18 cellular contexts compared by ENCODE assay signal in genomic region chr9:93633492-93634221, GRCh38. TPM values are rescaled to one million over a fixed set of nuclear protein-coding genes. Genes with fewer than 3 reads are reported as not detected.
DNase-seq lines count a peak whose midpoint lies in the region; ATAC-seq, FAIRE-seq and TF ChIP-seq lines count a peak whose summit lies in the region.
"Had no signal": no experiment of that assay in that cellular context is flagged by ENCODE, and none has a peak within 500 bp of the region (broad histone marks: within the 10 kb centered on the region; RNA-seq: fewer than 3 reads in every experiment).

No MANE protein-coding gene starts in this region.

- TF ChIP-seq POLR2A in HepG2 (IDR thresholded peaks at IDR 0.05; ENCODE audit: insufficient read depth in 1 of 2, low read depth in 2 of 2, low read length in 2 of 2), result no peak

- no peak overlapping the region for H2BK5ac ChIP-seq in H9 (ENCODE audit: insufficient read length, low read length)

- H2BK15ac ChIP-seq in H9 (ENCODE audit: low read depth, low read length), result no peak overlapping the region

- H4K20me1 ChIP-seq in H9 (ENCODE audit: control insufficient read depth, insufficient read depth, insufficient read length) (no peaks in the 10 kb centered on the region), HepG2 (ENCODE audit: insufficient read depth, low read length) (no peaks in the 10 kb centered on the region)

- no CpG with 5 or more reads among the region's 19 CpGs for WGBS in H9 (ENCODE audit: extremely low coverage, insufficient read length, low lambda C conversion rate)
- WGBS in HepG2 (ENCODE audit: low lambda C conversion rate), result 95% methylated on average over 14 of the region's 19 CpGs

- H3K4me1 Mint-ChIP-seq in H9, result peaks cover 0 to 4% of the 10 kb centered on the region in 2 experiments; a peak in 2 of 4 replicates

- H3K27me3 ChIP-seq in H9 (ENCODE audit: insufficient read depth, low read length), result no peaks in the 10 kb centered on the region
- no peaks in the 10 kb centered on the region for H3K27me3 ChIP-seq in HepG2 (ENCODE audit: control insufficient read depth in 1 of 2, insufficient read depth in 2 of 2, low read length in 2 of 2)

- H2AK5ac ChIP-seq in H9 (ENCODE audit: insufficient read length, low read length), result no peak overlapping the region

- H3K9me3 Mint-ChIP-seq in H9, result peaks cover 14 to 15% of the 10 kb centered on the region in 2 experiments

- POLR2A ChIA-PET in HepG2 (lab: Yijun Ruan, JAX), result no interaction called here

- DNase-seq in activated CD8-positive, alpha-beta memory T cell treated with anti-CD3 and anti-CD28 coated beads for 24 hours, result peak; percentile 33
- no peak for DNase-seq in activated CD8-positive, alpha-beta memory T cell treated with anti-CD3 and anti-CD28 coated beads, Interleukin-2, amount 50 U/mL, for 4 hours
- DNase-seq in H9, result peak; percentile 23
- DNase-seq in left colon, result no peak
- DNase-seq in substantia nigra (lab: John Stamatoyannopoulos, UW), result no peak
- DNase-seq in NCI-H1694 (lab: John Stamatoyannopoulos, UW), result no peak
- DNase-seq in HepG2 (ENCODE audit: low spot score), result no peak
- DNase-seq in SIG-M5 treated with dmso at 0.1 percent for 504 hours (lab: John Stamatoyannopoulos, UW; ENCODE audit: unreplicated experiment), result no peak
- DNase-seq: 8988T, C1 segment of cervical spinal cord, Caco-2, DMS53, KG1, NCI-H1092, NCI-H1694 treated with DMSO at 0.1 percent for 48 hours, NCI-H345, NCI-H526 treated with DMSO at 0.1 percent for 48 hours had no signal

- no TSS peak for BruUV-seq in HepG2 (replicated peaks; lab: Mats Ljungman, UMichigan)

- H3K4me2 ChIP-seq in H9 (ENCODE audit: insufficient read depth, insufficient read length, low read length) (no peak overlapping the region), HepG2 (ENCODE audit: low read depth, low read length) (no peak overlapping the region)

- H2BK120ac ChIP-seq in H9 (ENCODE audit: low read depth, low read length, poor library complexity, severe bottlenecking), result no peak overlapping the region

- no peak for TF ChIP-seq EP300 in HepG2 (IDR thresholded peaks at IDR 0.05; ENCODE audit: low read depth in 2 of 2, low read length in 2 of 2)
- TF ChIP-seq EP300 in HepG2 (CRISPR knock-in tag; IDR thresholded peaks at IDR 0.05; ENCODE audit: borderline replicate concordance), result no peak

- H3K27ac ChIP-seq in H9 (ENCODE audit: insufficient read length, low read depth, low read length) (no peak overlapping the region), substantia nigra (ENCODE audit: low read depth, low read length, poor library complexity, severe bottlenecking) (peak overlapping the region; percentile 69), HepG2 (ENCODE audit: extremely low read length, insufficient read depth, low read length) (no peak overlapping the region)

- H2AFZ ChIP-seq in H9 (ENCODE audit: low read length) (no peak overlapping the region), HepG2 (ENCODE audit: low read length) (no peak overlapping the region)

- no peak overlapping the region for H4K8ac ChIP-seq in H9 (replicated peaks; ENCODE audit: insufficient read length, low read depth, low read length)

- in situ Hi-C loops in HepG2 (cut with HindIII; ENCODE audit: extremely low pct_ligation_motif_present, low pct_unique_long_range_greater_than_20kb), result no loop called here

- H4K5ac ChIP-seq in H9 (ENCODE audit: insufficient read length, low read depth, low read length), result no peak overlapping the region

- no peak overlapping the region for H3K18ac ChIP-seq in H9 (ENCODE audit: insufficient read length, low read depth, low read length)

- TF ChIP-seq RAD21 in HepG2 (CRISPR knock-in tag; IDR thresholded peaks at IDR 0.05), result no peak

- ATAC-seq in left colon (peak; percentile 7), HepG2 (no peak)
- ATAC-seq: GM12878 had no signal

- FAIRE-seq in HepG2 (lab: Jason Lieb, UNC), result no peak
- FAIRE-seq: GM12878 had no signal

- H3K79me1 ChIP-seq in H9 (ENCODE audit: insufficient read depth, low read depth, low read length, poor library complexity, severe bottlenecking), result no peaks in the 10 kb centered on the region

- no peak overlapping the region for H2BK20ac ChIP-seq in H9 (ENCODE audit: low read depth, low read length, poor library complexity, severe bottlenecking)

- H3K4me3 ChIP-seq in HepG2 (replicated peaks in 1 of 3; ENCODE audit: insufficient read depth in 1 of 3, low read depth in 2 of 3, low read length in 3 of 3), result no peak overlapping the region
- H3K4me3 ChIP-seq: GM12878 had no signal

- no peaks in the 10 kb centered on the region for H3K23me2 ChIP-seq in H9 (ENCODE audit: insufficient read length, low read depth, low read length, poor library complexity, severe bottlenecking)

- no peak overlapping the region for H3K4me3 Mint-ChIP-seq in H9

- H3K23ac ChIP-seq in H9 (ENCODE audit: insufficient read length, low read depth, low read length), result no peak overlapping the region

- peaks cover 5 to 22% of the 10 kb centered on the region in 2 experiments; a peak in 4 of 5 replicates for H3K36me3 ChIP-seq in HepG2 (replicated peaks in 1 of 2; ENCODE audit: control insufficient read depth in 1 of 2, insufficient read depth in 2 of 2, low read length in 2 of 2)

- no peak overlapping the region for H3K14ac ChIP-seq in H9 (ENCODE audit: insufficient read depth, low read length)

- no peak overlapping the region for H3K27ac Mint-ChIP-seq in H9

- H3K4me1 ChIP-seq in H9 (ENCODE audit: insufficient read depth, low read length) (no peaks in the 10 kb centered on the region), HepG2 (ENCODE audit: insufficient read depth, low read length) (no peaks in the 10 kb centered on the region)
- H3K4me1 ChIP-seq: Caco-2 had no signal

- H3K9me3 ChIP-seq in H9 (ENCODE audit: control insufficient read depth, low read depth, low read length) (no peaks in the 10 kb centered on the region), HepG2 (ENCODE audit: low read length) (peaks cover 7% of the 10 kb centered on the region; the same call in 1 of the 2 replicates)
- H3K9me3 ChIP-seq: Caco-2 had no signal

- intact Hi-C loops in left colon (cut with DNase I, micrococcal nuclease), result no loop called here
- intact Hi-C loops in HepG2 (cut with micrococcal nuclease; ENCODE audit: unreplicated experiment), result no loop called here

- TF ChIP-seq CTCF in H9 (conservative IDR thresholded peaks at IDR 0.05) (no peak), HepG2 (CRISPR knock-in tag; IDR thresholded peaks at IDR 0.05) (no peak)

- no peak overlapping the region for H3K56ac ChIP-seq in H9 (ENCODE audit: insufficient read length, low read depth, low read length)

- H3K27me3 Mint-ChIP-seq in H9 (ENCODE audit: low read depth), result no peaks in the 10 kb centered on the region

- no peak overlapping the region for H3K4ac ChIP-seq in H9 (ENCODE audit: low read depth, low read length)

- H3K9ac ChIP-seq in H9 (ENCODE audit: extremely low read depth, insufficient read length, low read length) (no peak overlapping the region), HepG2 (ENCODE audit: insufficient read depth, low read depth, low read length) (no peak overlapping the region)

- no peak overlapping the region for H4K91ac ChIP-seq in H9 (ENCODE audit: insufficient read length, low read depth, low read length)

- no peaks in the 10 kb centered on the region for H3K79me2 ChIP-seq in H9 (ENCODE audit: insufficient read depth, low read length)
- H3K79me2 ChIP-seq in HepG2 (ENCODE audit: insufficient read depth, low read length), result no peaks in the 10 kb centered on the region

- no peak overlapping the region for H2BK12ac ChIP-seq in H9 (ENCODE audit: insufficient read length, low read depth, low read length)

- CTCF ChIA-PET in HepG2 (lab: Yijun Ruan, JAX; ENCODE audit: low intra/inter-chr PET ratio, low total read pairs), result no interaction called here

- no peak overlapping the region for H3T11ph ChIP-seq in H9 (ENCODE audit: low read length)

- H3K36me3 Mint-ChIP-seq in H9 (ENCODE audit: insufficient read depth in 1 of 3, low read depth in 3 of 3), result peaks cover 28 to 40% (median 33%) of the 10 kb centered on the region in 3 experiments

TF ChIP-seq in HepG2, 621 proteins besides CTCF, POLR2A, EP300 and RAD21 (continues in another document):
- TF ChIP-seq MAZ (IDR thresholded peaks at IDR 0.05; ENCODE audit: borderline replicate concordance, low read depth, low read length), result no peak
- no peak for TF ChIP-seq MAZ (CRISPR knock-in tag; IDR thresholded peaks at IDR 0.05; ENCODE audit: low read depth)

RNA-seq across cellular contexts. Expression of gene PHF2, which starts 57.3 kb away (rescaled TPM):
- total RNA-seq in H9 (2021) (17.4 and 18.8 TPM in 2 replicates), left colon (10 to 100 TPM; 21.3 to 22.9 TPM), HepG2 (2016; rRNA removed; fragmentation: Illumina TruSeq; extraction: Trizol) (9.1 and 9.3 TPM in 2 replicates)
- total RNA-seq in HepG2 (2016; cell fraction: cytosol; rRNA removed; fragmentation: Illumina TruSeq; extraction: Trizol; ENCODE audit: low read depth), result 0.81 and 1.1 TPM in 2 replicates
- total RNA-seq in HepG2 (2016; cell fraction: insoluble cytoplasmic fraction; rRNA removed; fragmentation: Illumina TruSeq; extraction: Trizol), result 7.2 and 9.5 TPM in 2 replicates
- 4.9 and 5.3 TPM in 2 replicates for total RNA-seq in HepG2 (2016; cell fraction: membrane; rRNA removed; fragmentation: Illumina TruSeq; extraction: Trizol)
- total RNA-seq in HepG2 (2016; cell fraction: nucleus; rRNA removed; fragmentation: Illumina TruSeq; extraction: Trizol), result 8.3 and 9.2 TPM in 2 replicates
- 6.6 and 7.0 TPM in 2 replicates for polyA plus RNA-seq in HepG2 (2011; rRNA removed)
- 4.2 and 4.7 TPM in 2 replicates for polyA plus RNA-seq in HepG2 (2011; cell fraction: cytosol; rRNA removed)
- 10.7 and 12.3 TPM in 2 replicates for polyA plus RNA-seq in HepG2 (2011; cell fraction: nucleus; rRNA removed)
- 6.9 and 7.1 TPM in 2 replicates for polyA plus RNA-seq in HepG2 (2012)
- 0.63 TPM in 2 replicates for polyA plus RNA-seq in HepG2 (2016; cell fraction: cytosol; fragmentation: Illumina TruSeq; extraction: Trizol; ENCODE audit: low read depth)
- 9.5 and 12.0 TPM in 2 replicates for polyA plus RNA-seq in HepG2 (2016; cell fraction: insoluble cytoplasmic fraction; fragmentation: Illumina TruSeq; extraction: Trizol; ENCODE audit: low read depth)
- polyA plus RNA-seq in HepG2 (2016; cell fraction: membrane; fragmentation: Illumina TruSeq; extraction: Trizol; ENCODE audit: low read depth), result 3.9 and 4.0 TPM in 2 replicates
- 23.0 and 24.9 TPM in 2 replicates for polyA plus RNA-seq in HepG2 (2016; cell fraction: nucleus; fragmentation: Illumina TruSeq; extraction: Trizol; ENCODE audit: insufficient read depth, low read depth)
- polyA minus RNA-seq in HepG2 (2011; rRNA and poly(A)+ RNA removed; ENCODE audit: low replicate concordance), result 4.6 and 6.3 TPM in 2 replicates
- polyA minus RNA-seq in HepG2 (2011; cell fraction: cytosol; rRNA and poly(A)+ RNA removed), result 4.8 and 5.0 TPM in 2 replicates
- polyA minus RNA-seq in HepG2 (2011; cell fraction: nucleus; rRNA and poly(A)+ RNA removed), result 4.2 and 5.1 TPM in 2 replicates

Comparison
In these comparisons a context has a peak if more than half of its experiments do, and no peak if none do; other contexts are left out.
1. DNase-seq: peak in activated CD8-positive, alpha-beta memory T cell treated with anti-CD3 and anti-CD28 coated beads for 24 hours (single experiment) and H9 (single experiment); none in activated CD8-positive, alpha-beta memory T cell treated with anti-CD3 and anti-CD28 coated beads, Interleukin-2, amount 50 U/mL, for 4 hours (single experiment), left colon (0 of 2), substantia nigra (0 of 49), NCI-H1694 (single experiment), HepG2 (single experiment) and SIG-M5 treated with dmso at 0.1 percent for 504 hours (single experiment).